In genomic region chr15:81294501-81294850, GRCh38 we compare ENCODE assay signal across 8 cellular contexts. TPM values are rescaled to one million over a fixed set of nuclear protein-coding genes. Genes with fewer than 3 reads are reported as not detected.
DNase-seq lines count a peak whose midpoint lies in the region; ATAC-seq, FAIRE-seq and TF ChIP-seq lines count a peak whose summit lies in the region.

No MANE protein-coding gene starts in this region.

- TF ChIP-seq CTCF in D721Med (IDR thresholded peaks at IDR 0.05; ENCODE audit: insufficient read depth, missing control alignments) = no peak

- no peak for FAIRE-seq in D721Med (lab: Jason Lieb, UNC)

- H3K27ac ChIP-seq in effector memory CD4-positive, alpha-beta T cell (ENCODE audit: insufficient read depth, low read length, poor library complexity, severe bottlenecking) = peak overlapping the region; percentile 90

- ATAC-seq in stimulated activated naive CD8-positive, alpha-beta T cell treated with anti-CD3 and anti-CD28 coated beads, Interleukin-15, Interleukin-2, amounts not matched to agents 100 U/mL and 50 U/mL, for 24 hours = no peak
- no peak for ATAC-seq in esophagus mucosa

- H3K4me3 ChIP-seq in effector memory CD4-positive, alpha-beta T cell (ENCODE audit: insufficient read depth, low read depth, low read length, poor library complexity, severe bottlenecking) = peak overlapping the region; percentile 38

- no peaks in the 10 kb centered on the region for H3K27me3 ChIP-seq in effector memory CD4-positive, alpha-beta T cell (replicated peaks; ENCODE audit: control insufficient read depth, insufficient read depth, low read length, poor library complexity, severe bottlenecking)

- H3K4me1 ChIP-seq in effector memory CD4-positive, alpha-beta T cell (ENCODE audit: control insufficient read depth, insufficient read depth, low read length, poor library complexity, severe bottlenecking) = peaks cover 68% of the 10 kb centered on the region

- H3K9me3 ChIP-seq in effector memory CD4-positive, alpha-beta T cell (ENCODE audit: control insufficient read depth, low read length) = no peaks in the 10 kb centered on the region

- no peaks in the 10 kb centered on the region for H3K36me3 ChIP-seq in effector memory CD4-positive, alpha-beta T cell (ENCODE audit: control insufficient read depth, insufficient read depth, low read length)

- DNase-seq in activated CD4-positive, alpha-beta T cell treated with anti-CD3 and anti-CD28 coated beads for 48 hours = peak; percentile 50
- no peak for DNase-seq in activated CD4-positive, alpha-beta T cell treated with anti-CD3 and anti-CD28 coated beads, Interleukin-2, amount 50 U/mL, for 1 hour
- DNase-seq in NCI-H1417 treated with DMSO at 0.1 percent for 48 hours (lab: John Stamatoyannopoulos, UW) (peak; percentile 5), D721Med (ENCODE audit: insufficient read length, low spot score) (no peak), kidney glomerular epithelial cell (lab: John Stamatoyannopoulos, UW) (no peak)
- no peak for DNase-seq in effector memory CD4-positive, alpha-beta T cell
- DNase-seq in stimulated activated naive CD8-positive, alpha-beta T cell treated with anti-CD3 and anti-CD28 coated beads, Interleukin-15, Interleukin-2, amounts not matched to agents 100 U/mL and 50 U/mL, for 24 hours = peak; percentile 45

RNA-seq across cellular contexts. Expression of gene STARD5, which starts 29.5 kb away (rescaled TPM):
- 17.1 TPM for total RNA-seq in esophagus mucosa

Comparison
In these comparisons a context has a peak if more than half of its experiments do, and no peak if none do; other contexts are left out.
1. DNase-seq: peak in activated CD4-positive, alpha-beta T cell treated with anti-CD3 and anti-CD28 coated beads for 48 hours (single experiment), NCI-H1417 treated with DMSO at 0.1 percent for 48 hours (single experiment) and stimulated activated naive CD8-positive, alpha-beta T cell treated with anti-CD3 and anti-CD28 coated beads, Interleukin-15, Interleukin-2, amounts not matched to agents 100 U/mL and 50 U/mL, for 24 hours (single experiment); none in activated CD4-positive, alpha-beta T cell treated with anti-CD3 and anti-CD28 coated beads, Interleukin-2, amount 50 U/mL, for 1 hour (single experiment), effector memory CD4-positive, alpha-beta T cell (0 of 3), D721Med (single experiment) and kidney glomerular epithelial cell (single experiment).